26 cellular contexts compared by ENCODE assay signal in genomic region chr1:119083479-119083878, GRCh38.
"Had no signal": no experiment of that assay in that cellular context is flagged by ENCODE, and none has a peak within 500 bp of the region (broad histone marks: within the 10 kb centered on the region; RNA-seq: fewer than 3 reads in every experiment).

No MANE protein-coding gene starts in this region.

- FAIRE-seq: TTC549 had no signal

- H3K4me1 ChIP-seq: body of pancreas, Peyer's patch had no signal

- H3K4me3 ChIP-seq: ascending aorta, body of pancreas, Peyer's patch had no signal

- ATAC-seq: activated CD4-positive, alpha-beta T cell treated with anti-CD3 and anti-CD28 coated beads for 36 hours; activated CD4-positive, CD25-positive, alpha-beta regulatory T cell treated with anti-CD3 and anti-CD28 coated beads, Interleukin-2, amount 50 U/mL, for 24 hours; activated CD8-positive, alpha-beta T cell treated with anti-CD3 and anti-CD28 coated beads, Interleukin-2, amount 10 ng/mL, durations not matched to agents 7 days and 5 days; body of pancreas; PC-3; WTC11 had no signal

- H3K27ac ChIP-seq: ascending aorta, body of pancreas, Peyer's patch had no signal

- H3K9me3 ChIP-seq: ascending aorta, body of pancreas, Peyer's patch had no signal

- DNase-seq: activated CD4-positive, alpha-beta T cell treated with anti-CD3 and anti-CD28 coated beads for 36 hours; activated CD4-positive, alpha-beta T cell treated with anti-CD3 and anti-CD28 coated beads, Interleukin-2, amount 10 ng/mL, durations not matched to agents 7 days and 5 days; activated CD4-positive, alpha-beta T cell treated with anti-CD3 and anti-CD28 coated beads, Interleukin-2, amount 50 U/mL, for 48 hours; activated CD8-positive, alpha-beta T cell treated with anti-CD3 and anti-CD28 coated beads, Interleukin-2, amount 10 ng/mL, durations not matched to agents 7 days and 5 days; activated gamma-delta T cell; activated naive CD4-positive, alpha-beta T cell treated with Interleukin-2 at 50 U/mL for 16 hours; activated naive CD8-positive, alpha-beta T cell treated with anti-CD3 and anti-CD28 coated beads, Interleukin-2, amount 10 ng/mL, durations not matched to agents 7 days and 5 days; activated T-cell treated with anti-CD3 and anti-CD28 coated beads, Interleukin-2, amount 50 U/mL, for 24 hours; amygdala; body of pancreas; central memory CD4-positive, alpha-beta T cell; NCI-H1048; NCI-H1105 treated with DMSO at 0.1 percent for 48 hours; NCI-H1436; NCI-H1694; NCI-H2029; NCI-H345; NCI-H524 treated with DMSO at 0.1 percent for 48 hours; PC-3; Peyer's patch; Right ventricle myocardium superior; T1000 had no signal

- H3K27me3 ChIP-seq: ascending aorta, body of pancreas, Peyer's patch had no signal

- H3K36me3 ChIP-seq: ascending aorta, Peyer's patch had no signal
